In genomic region chr9:72598639-72599038, GRCh38 we compare ENCODE assay signal across 24 cellular contexts.
"Had no signal": no experiment of that assay in that cellular context is flagged by ENCODE, and none has a peak within 500 bp of the region (broad histone marks: within the 10 kb centered on the region; RNA-seq: fewer than 3 reads in every experiment).

No MANE protein-coding gene starts in this region.

- H3K27ac ChIP-seq: VCaP had no signal

- ATAC-seq: activated T-cell treated with anti-CD3 and anti-CD28 coated beads, Interleukin-2, amount 50 U/mL, for 72 hours; esophagus mucosa; WTC11 had no signal

- DNase-seq: activated CD4-positive, alpha-beta memory T cell treated with anti-CD3 and anti-CD28 coated beads, Interleukin-2, amount 10 ng/mL, durations not matched to agents 7 days and 5 days; activated CD4-positive, alpha-beta T cell treated with anti-CD3 and anti-CD28 coated beads for 1 hour; activated CD4-positive, alpha-beta T cell treated with anti-CD3 and anti-CD28 coated beads for 4 hours; activated CD4-positive, alpha-beta T cell treated with anti-CD3 and anti-CD28 coated beads, Interleukin-2, amount 10 ng/mL, durations not matched to agents 7 days and 5 days; activated CD4-positive, alpha-beta T cell treated with anti-CD3 and anti-CD28 coated beads, Interleukin-2, amount 50 U/mL, for 4 hours; activated CD8-positive, alpha-beta memory T cell treated with anti-CD3 and anti-CD28 coated beads, Interleukin-2, amount 50 U/mL, for 48 hours; activated effector memory CD4-positive, alpha-beta T cell treated with Interleukin-2 at 50 U/mL for 16 hours; activated gamma-delta T cell treated with Interleukin-2 at 50 U/mL for 16 hours; activated naive CD4-positive, alpha-beta T cell treated with anti-CD3 and anti-CD28 coated beads, Interleukin-2, amount 50 U/mL, for 16 hours; activated naive CD4-positive, alpha-beta T cell treated with Interleukin-2 at 50 U/mL for 16 hours; activated T-cell treated with anti-CD3 and anti-CD28 coated beads for 4 hours; activated T-cell treated with anti-CD3 and anti-CD28 coated beads, Interleukin-2, amount 50 U/mL, for 24 hours; activated T-cell treated with anti-CD3 and anti-CD28 coated beads, Interleukin-2, amount 50 U/mL, for 72 hours; amniotic stem cell; anterior cingulate cortex; caudate nucleus; cortex of kidney; effector CD8-positive, alpha-beta T cell; foreskin fibroblast; head of caudate nucleus; T-helper 2 cell had no signal
